Comparison of ENCODE assay signal across 11 cellular contexts in genomic region chrX:1450381-1451161, GRCh38. TPM values are rescaled to one million over a fixed set of nuclear protein-coding genes. Genes with fewer than 3 reads are reported as not detected.
A peak's percentile ranks its signal among the peaks of the same experiment; 100 is the strongest.
DNase-seq lines count a peak whose midpoint lies in the region; TF ChIP-seq lines count a peak whose summit lies in the region.
"Had no signal": no experiment of that assay in that cellular context is flagged by ENCODE, and none has a peak within 500 bp of the region (broad histone marks: within the 10 kb centered on the region; RNA-seq: fewer than 3 reads in every experiment).

No MANE protein-coding gene starts in this region.

- H3K27ac ChIP-seq in BLaER1 treated with 17β-estradiol and CSF1 and Interleukin-3, amounts not matched to agents 10 nM and 100 nM: peak overlapping the region in 6 of 11 experiments; percentile 85 to 92 (median 89); a peak in 4 of 22 replicates
- H3K27ac ChIP-seq in DOHH2 (ENCODE audit: low read depth, low read length) (no peak overlapping the region), adrenal gland (no peak overlapping the region), osteoblast (ENCODE audit: low read depth, low read length) (no peak overlapping the region)

- peaks cover 2% of the 10 kb centered on the region; the same call in 1 of the 2 replicates for H3F3A ChIP-seq in DOHH2 (ENCODE audit: control insufficient read depth, insufficient read depth)

- TF ChIP-seq POLR2A in adrenal gland (IDR thresholded peaks at IDR 0.05): no peak

- H3K9ac ChIP-seq in BLaER1 treated with 17β-estradiol and CSF1 and Interleukin-3, amounts not matched to agents 10 nM and 100 nM: no peak overlapping the region; a peak in 1 of 22 replicates

- peak overlapping the region; percentile 83 to 92 (median 89); a peak in 18 of 22 replicates for H3K4me2 ChIP-seq in BLaER1 treated with 17β-estradiol and CSF1 and Interleukin-3, amounts not matched to agents 10 nM and 100 nM
- H3K4me2 ChIP-seq in DOHH2 (ENCODE audit: low read length) (peak overlapping the region; percentile 75), osteoblast (ENCODE audit: insufficient read depth, low read length) (no peak overlapping the region)

- H2AFZ ChIP-seq in osteoblast (ENCODE audit: low read length): no peak overlapping the region

- H3K9me2 ChIP-seq in DOHH2 (replicated peaks; ENCODE audit: control insufficient read depth, low read length): no peaks in the 10 kb centered on the region

- DNase-seq in adrenal gland (peak in 5 of 7 donors; percentile 16 to 52 (median 26)), osteoblast (ENCODE audit: insufficient read length, low spot score, missing footprints) (peak; percentile 69), NCI-H1930 (lab: John Stamatoyannopoulos, UW) (no peak), NCI-H446 treated with DMSO at 0.1 percent for 48 hours (lab: John Stamatoyannopoulos, UW) (no peak)
- DNase-seq in effector CD8-positive, alpha-beta T cell (lab: John Stamatoyannopoulos, UW): no peak
- DNase-seq: NCI-H1092 treated with DMSO at 0.1 percent for 48 hours; NCI-H524; stimulated activated CD4-positive, alpha-beta T cell treated with anti-CD3 and anti-CD28 coated beads, Interleukin-2, amount 100 ng/mL, for 48 hours had no signal

- H3K79me2 ChIP-seq in DOHH2 (ENCODE audit: control insufficient read depth, low read length): peaks cover 67% of the 10 kb centered on the region
- peaks cover 54% of the 10 kb centered on the region for H3K79me2 ChIP-seq in osteoblast (ENCODE audit: insufficient read depth, low read length)

- H3K27me3 ChIP-seq in BLaER1 treated with 17β-estradiol and CSF1 and Interleukin-3, amounts not matched to agents 10 nM and 100 nM: no peaks in the 10 kb centered on the region
- H3K27me3 ChIP-seq in DOHH2 (ENCODE audit: control insufficient read depth, low read length) (no peaks in the 10 kb centered on the region), adrenal gland (no peaks in the 10 kb centered on the region), osteoblast (ENCODE audit: insufficient read depth, low read length) (no peaks in the 10 kb centered on the region)
- H3K27me3 ChIP-seq: gastroesophageal sphincter had no signal

- peaks cover 0 to 12% (median 0%) of the 10 kb centered on the region in 11 experiments; a peak in 4 of 22 replicates for H4K20me1 ChIP-seq in BLaER1 treated with 17β-estradiol and CSF1 and Interleukin-3, amounts not matched to agents 10 nM and 100 nM
- H4K20me1 ChIP-seq in DOHH2 (ENCODE audit: control insufficient read depth, insufficient read depth, low read depth, low read length) (no peaks in the 10 kb centered on the region), osteoblast (ENCODE audit: insufficient read depth, low read length) (peaks cover 9% of the 10 kb centered on the region)

- WGBS in adrenal gland, 4 donors: 77 to 83% (median 80%) methylated on average over 5 to 9 of the region's 9 CpGs

- TF ChIP-seq CTCF in DOHH2 (IDR thresholded peaks at IDR 0.05; ENCODE audit: low read depth, low read length, poor library complexity, severe bottlenecking): no peak
- no peak for TF ChIP-seq CTCF in adrenal gland (IDR thresholded peaks at IDR 0.05)
- TF ChIP-seq CTCF in osteoblast (IDR thresholded peaks at IDR 0.05; ENCODE audit: extremely low read depth, low read depth, low read length): no peak

- peak overlapping the region in 4 of 10 experiments; percentile 78 to 92 (median 85); a peak in 5 of 20 replicates for H3K4me3 ChIP-seq in BLaER1 treated with 17β-estradiol and CSF1 and Interleukin-3, amounts not matched to agents 10 nM and 100 nM
- peak overlapping the region; percentile 94; the same call in 1 of the 2 replicates for H3K4me3 ChIP-seq in DOHH2 (ENCODE audit: low read length)
- H3K4me3 ChIP-seq in adrenal gland: no peak overlapping the region
- no peak overlapping the region for H3K4me3 ChIP-seq in osteoblast (ENCODE audit: insufficient read depth, low read length)

- H3K4me1 ChIP-seq in BLaER1 treated with 17β-estradiol and CSF1 and Interleukin-3, amounts not matched to agents 10 nM and 100 nM: peaks cover 22 to 42% (median 30%) of the 10 kb centered on the region in 10 experiments
- H3K4me1 ChIP-seq in DOHH2 (ENCODE audit: control insufficient read depth, low read length) (peaks cover 46% of the 10 kb centered on the region), adrenal gland (replicated peaks in 1 of 2) (peaks cover 8 to 10% of the 10 kb centered on the region in 2 donors), osteoblast (ENCODE audit: insufficient read depth, low read length) (no peaks in the 10 kb centered on the region)

- intact Hi-C loops in adrenal gland (cut with DNase I): loop anchor here in 1 of 2 donors (10.0 kb wide), 1 partner anchor 1144 kb away; no protein-coding TSS in a partner anchor

- peaks cover 32 to 47% (median 43%) of the 10 kb centered on the region in 11 experiments for H3K9me3 ChIP-seq in BLaER1 treated with 17β-estradiol and CSF1 and Interleukin-3, amounts not matched to agents 10 nM and 100 nM (replicated peaks in 1 of 11)
- peaks cover 21% of the 10 kb centered on the region; the same call in 1 of the 2 replicates for H3K9me3 ChIP-seq in DOHH2 (ENCODE audit: control insufficient read depth, insufficient read depth, low read length)
- no peaks in the 10 kb centered on the region for H3K9me3 ChIP-seq in adrenal gland (replicated peaks in 1 of 3)
- no peaks in the 10 kb centered on the region for H3K9me3 ChIP-seq in osteoblast (ENCODE audit: low read depth, low read length)
- H3K9me3 ChIP-seq: gastroesophageal sphincter had no signal

- peaks cover 14 to 45% (median 32%) of the 10 kb centered on the region in 11 experiments for H3K36me3 ChIP-seq in BLaER1 treated with 17β-estradiol and CSF1 and Interleukin-3, amounts not matched to agents 10 nM and 100 nM
- peaks cover 34% of the 10 kb centered on the region for H3K36me3 ChIP-seq in DOHH2 (ENCODE audit: control insufficient read depth, low read length)
- H3K36me3 ChIP-seq in adrenal gland (replicated peaks in 1 of 2): no peaks in the 10 kb centered on the region
- peaks cover 5% of the 10 kb centered on the region for H3K36me3 ChIP-seq in osteoblast (ENCODE audit: insufficient read depth, low read length)
- H3K36me3 ChIP-seq: gastroesophageal sphincter had no signal

RNA-seq across cellular contexts. Expression of gene ASMTL, which starts 2.1 kb away (rescaled TPM):
- total RNA-seq in adrenal gland (10 to 100 TPM; 24.5 to 35.5 (median 31.1) TPM), osteoblast (22.4 and 24.6 TPM in 2 replicates)
- 10 to 100 TPM; 15.9 to 31.3 (median 29.1) TPM for polyA plus RNA-seq in adrenal gland

RNA-seq across cellular contexts. Expression of gene SLC25A6, which starts 58.7 kb away (rescaled TPM):
- total RNA-seq in adrenal gland (100 to 1,000 TPM; 217 to 509 (median 412) TPM), osteoblast (182 and 203 TPM in 2 replicates)
- polyA plus RNA-seq in adrenal gland: 100 to 1,000 TPM; 191 to 462 (median 276) TPM

Comparison
In these comparisons a context has a peak if more than half of its experiments do, and no peak if none do; other contexts are left out.
1. H3K27ac ChIP-seq: peak in BLaER1 treated with 17β-estradiol and CSF1 and Interleukin-3, amounts not matched to agents 10 nM and 100 nM (6 of 11); none in DOHH2 (single experiment), adrenal gland (0 of 5) and osteoblast (single experiment).
2. DNase-seq: peak in adrenal gland (5 of 7) and osteoblast (single experiment); none in NCI-H1930 (0 of 2), effector CD8-positive, alpha-beta T cell (single experiment) and NCI-H446 treated with DMSO at 0.1 percent for 48 hours (single experiment).